Comparison of ENCODE assay signal across 15 cellular contexts in genomic region chr17:21371511-21372081, GRCh38. TPM values are rescaled to one million over a fixed set of nuclear protein-coding genes. Genes with fewer than 3 reads are reported as not detected.
"Had no signal": no experiment of that assay in that cellular context is flagged by ENCODE, and none has a peak within 500 bp of the region (broad histone marks: within the 10 kb centered on the region; RNA-seq: fewer than 3 reads in every experiment).

No MANE protein-coding gene starts in this region.

- H3K9me3 Mint-ChIP-seq: activated naive CD4-positive, alpha-beta T cell treated with anti-CD3 and anti-CD28 coated beads, Interleukin-2, amount 50 U/mL, for 72 hours; activated T-cell treated with anti-CD3 and anti-CD28 coated beads, Interleukin-2, amount 50 U/mL, for 24 hours; naive thymus-derived CD8-positive, alpha-beta T cell had no signal

- H3K4me1 ChIP-seq: foreskin keratinocyte had no signal

- H3K4me3 Mint-ChIP-seq: activated CD8-positive, alpha-beta memory T cell treated with anti-CD3 and anti-CD28 coated beads, Interleukin-2, amount 10 ng/mL, durations not matched to agents 7 days and 5 days; activated T-cell treated with anti-CD3 and anti-CD28 coated beads, Interleukin-2, amount 50 U/mL, for 24 hours; naive thymus-derived CD8-positive, alpha-beta T cell had no signal

- ATAC-seq: activated CD8-positive, alpha-beta memory T cell treated with anti-CD3 and anti-CD28 coated beads, Interleukin-2, amount 10 ng/mL, durations not matched to agents 7 days and 5 days; activated naive CD4-positive, alpha-beta T cell treated with anti-CD3 and anti-CD28 coated beads, Interleukin-2, amount 50 U/mL, for 72 hours; foreskin keratinocyte; naive thymus-derived CD8-positive, alpha-beta T cell had no signal

- H3K27ac Mint-ChIP-seq: activated CD8-positive, alpha-beta memory T cell treated with anti-CD3 and anti-CD28 coated beads, Interleukin-2, amount 10 ng/mL, durations not matched to agents 7 days and 5 days; activated T-cell treated with anti-CD3 and anti-CD28 coated beads, Interleukin-2, amount 50 U/mL, for 24 hours had no signal

- H3K27me3 ChIP-seq: brain microvascular endothelial cell had no signal

- H3K27ac ChIP-seq: brain microvascular endothelial cell, foreskin keratinocyte had no signal

- H3K36me3 Mint-ChIP-seq: activated CD8-positive, alpha-beta memory T cell treated with anti-CD3 and anti-CD28 coated beads, Interleukin-2, amount 10 ng/mL, durations not matched to agents 7 days and 5 days; activated naive CD4-positive, alpha-beta T cell treated with anti-CD3 and anti-CD28 coated beads, Interleukin-2, amount 50 U/mL, for 72 hours had no signal

- DNase-seq: activated CD4-positive, alpha-beta T cell treated with anti-CD3 and anti-CD28 coated beads, Interleukin-2, amount 50 U/mL, for 48 hours; activated CD4-positive, CD25-positive, alpha-beta regulatory T cell treated with anti-CD3 and anti-CD28 coated beads, Interleukin-2, amount 50 U/mL, for 72 hours; activated CD8-positive, alpha-beta memory T cell treated with anti-CD3 and anti-CD28 coated beads, Interleukin-2, amount 10 ng/mL, durations not matched to agents 7 days and 5 days; activated effector memory CD4-positive, alpha-beta T cell treated with Interleukin-2 at 50 U/mL for 16 hours; activated T-cell treated with anti-CD3 and anti-CD28 coated beads, Interleukin-2, amount 50 U/mL, for 24 hours; amygdala; brain microvascular endothelial cell; foreskin keratinocyte; naive thymus-derived CD8-positive, alpha-beta T cell; small intestine; T-helper 2 cell had no signal

- FAIRE-seq: colon, small intestine, urothelium cell line had no signal

- H3K4me3 ChIP-seq: lung had no signal

- H3K4me1 Mint-ChIP-seq: activated CD8-positive, alpha-beta memory T cell treated with anti-CD3 and anti-CD28 coated beads, Interleukin-2, amount 10 ng/mL, durations not matched to agents 7 days and 5 days had no signal

- H3K36me3 ChIP-seq: brain microvascular endothelial cell had no signal

RNA-seq across cellular contexts. Expression of gene KCNJ12, which starts 4.6 kb away (rescaled TPM):
- total RNA-seq: activated CD8-positive, alpha-beta memory T cell treated with anti-CD3 and anti-CD28 coated beads, Interleukin-2, amount 10 ng/mL, durations not matched to agents 7 days and 5 days; activated naive CD4-positive, alpha-beta T cell treated with anti-CD3 and anti-CD28 coated beads, Interleukin-2, amount 50 U/mL, for 72 hours; naive thymus-derived CD8-positive, alpha-beta T cell had no signal
